ENCODE assay signal across 11 cellular contexts in genomic region chr3:108296239-108296638, GRCh38. TPM values are rescaled to one million over a fixed set of nuclear protein-coding genes. Genes with fewer than 3 reads are reported as not detected.
A peak's percentile ranks its signal among the peaks of the same experiment; 100 is the strongest.
DNase-seq lines count a peak whose midpoint lies in the region; ATAC-seq, FAIRE-seq and TF ChIP-seq lines count a peak whose summit lies in the region.
"Had no signal": no experiment of that assay in that cellular context is flagged by ENCODE, and none has a peak within 500 bp of the region (broad histone marks: within the 10 kb centered on the region; RNA-seq: fewer than 3 reads in every experiment).

Gene HHLA2 (plus strand): TSS chr3:108296548. CDS start chr3:108351814, 55,266 bp downstream.

- POLR2A ChIA-PET in PC-3 (lab: Charles Lee; ENCODE audit: unreplicated experiment) (no interaction called here), A673 (lab: Charles Lee; ENCODE audit: low non-redundant PET) (no interaction called here)

- no peaks in the 10 kb centered on the region for H3K36me3 Mint-ChIP-seq in osteocyte (ENCODE audit: unreplicated experiment)
- H3K36me3 Mint-ChIP-seq: neural progenitor cell had no signal

- DNase-seq in GM12891 (ENCODE audit: insufficient read length, low spot score), result no peak
- DNase-seq in PC-3, result peak; percentile 54
- DNase-seq in kidney glomerular epithelial cell (lab: John Stamatoyannopoulos, UW), result peak; percentile 13
- no peak for DNase-seq in osteocyte (ENCODE audit: extremely low spot score, unreplicated experiment)
- no peak for DNase-seq in A673 (ENCODE audit: low spot score)
- DNase-seq: foreskin fibroblast, NCI-H510A treated with DMSO at 0.1 percent for 48 hours had no signal

- intact Hi-C loops in PC-3 (cut with micrococcal nuclease) (no loop called here), A673 (cut with micrococcal nuclease; ENCODE audit: unreplicated experiment) (no loop called here)

- peaks cover 19% of the 10 kb centered on the region for H3K4me1 ChIP-seq in PC-3 (ENCODE audit: insufficient read depth, low read length)
- no peaks in the 10 kb centered on the region for H3K4me1 ChIP-seq in A673 (ENCODE audit: insufficient read depth, low read length, poor library complexity, severe bottlenecking)

- H3K27me3 ChIP-seq in PC-3 (ENCODE audit: low read length) (no peaks in the 10 kb centered on the region), A673 (replicated peaks; ENCODE audit: insufficient read depth, low read depth, low read length, poor library complexity) (peaks cover 6% of the 10 kb centered on the region)
- H3K27me3 ChIP-seq: neural progenitor cell had no signal

- H3K4me2 ChIP-seq in PC-3 (ENCODE audit: low read length), result no peak within 1 kb of the TSS
- H3K4me2 ChIP-seq: neural progenitor cell had no signal

- no peaks in the 10 kb centered on the region for H3K36me3 ChIP-seq in PC-3 (ENCODE audit: low read depth, low read length)
- H3K36me3 ChIP-seq in A673 (ENCODE audit: insufficient read depth, low read length, poor library complexity, severe bottlenecking), result no peaks in the 10 kb centered on the region
- H3K36me3 ChIP-seq: neural progenitor cell had no signal

- no peaks in the 10 kb centered on the region for H3K4me1 Mint-ChIP-seq in osteocyte (ENCODE audit: unreplicated experiment)

- no peaks in the 10 kb centered on the region for H3K9me3 Mint-ChIP-seq in osteocyte (ENCODE audit: unreplicated experiment)

- no peak within 1 kb of the TSS for H3K4me3 ChIP-seq in PC-3 (ENCODE audit: low read length)
- no peak within 1 kb of the TSS for H3K4me3 ChIP-seq in A673 (ENCODE audit: low read depth, low read length, poor library complexity, severe bottlenecking)
- H3K4me3 ChIP-seq: neural progenitor cell had no signal

- no peaks in the 10 kb centered on the region for H3K79me2 ChIP-seq in PC-3 (ENCODE audit: low read length)

- no peak within 1 kb of the TSS for H3K9ac ChIP-seq in PC-3 (ENCODE audit: low read length)
- H3K9ac ChIP-seq: neural progenitor cell had no signal

- no peaks in the 10 kb centered on the region for H3K9me3 ChIP-seq in PC-3 (ENCODE audit: low read length)
- H3K9me3 ChIP-seq in A673 (ENCODE audit: low read depth, low read length, poor library complexity, severe bottlenecking), result no peaks in the 10 kb centered on the region

- peak; percentile 77 for FAIRE-seq in GM12891 (lab: Jason Lieb, UNC)

- CTCF ChIA-PET in PC-3 (lab: Charles Lee), result no interaction called here
- CTCF ChIA-PET in A673 (lab: Charles Lee), result no interaction called here

- H3K4me3 Mint-ChIP-seq in osteocyte (ENCODE audit: unreplicated experiment), result no peak within 1 kb of the TSS
- H3K4me3 Mint-ChIP-seq: neural progenitor cell had no signal

- no peak for TF ChIP-seq POLR2A in GM12891 (IDR thresholded peaks at IDR 0.05; ENCODE audit: low read depth, low read length)

- peaks cover 11% of the 10 kb centered on the region for H3K27me3 Mint-ChIP-seq in osteocyte (ENCODE audit: unreplicated experiment)

- 0 out of 2 replicates have a peak within 1 kb of the TSS, but pooled peaks have one; percentile 4 for H2AFZ ChIP-seq in PC-3 (ENCODE audit: low read length)

- no peak for TF ChIP-seq CTCF in PC-3 (conservative IDR thresholded peaks at IDR 0.05; ENCODE audit: low read depth, low read length)
- TF ChIP-seq CTCF in osteocyte (IDR thresholded peaks at IDR 0.05), result no peak
- no peak for TF ChIP-seq CTCF in A673 (conservative IDR thresholded peaks at IDR 0.05; ENCODE audit: low read depth, low read length)

- H3K9me2 ChIP-seq in PC-3 (replicated peaks; ENCODE audit: low read length), result no peaks in the 10 kb centered on the region

- no peaks in the 10 kb centered on the region for H3F3A ChIP-seq in PC-3 (ENCODE audit: low read length, unreplicated experiment)

- no peaks in the 10 kb centered on the region for H4K20me1 ChIP-seq in PC-3 (ENCODE audit: low read length)

- ATAC-seq in GM21576 (IDR thresholded peaks at IDR 0.05; ENCODE audit: unreplicated experiment) (peak; percentile 27), PC-3 (peak; percentile 62; the same call in 1 of the 2 replicates), GM21423 (IDR thresholded peaks at IDR 0.05; ENCODE audit: unreplicated experiment) (no peak), GM21825 (IDR thresholded peaks at IDR 0.05; ENCODE audit: unreplicated experiment) (no peak)

- BruUV-seq in PC-3 (replicated peaks; lab: Mats Ljungman, UMichigan) (no TSS peak), A673 (replicated peaks; lab: Mats Ljungman, UMichigan) (no TSS peak)

- H3K27ac ChIP-seq in PC-3 (ENCODE audit: low read length), result no peak within 1 kb of the TSS
- no peak within 1 kb of the TSS for H3K27ac ChIP-seq in A673 (ENCODE audit: low read depth, low read length, poor library complexity, severe bottlenecking)
- H3K27ac ChIP-seq: neural progenitor cell had no signal

- H3K27ac Mint-ChIP-seq in osteocyte (ENCODE audit: unreplicated experiment), result no peak within 1 kb of the TSS
- H3K27ac Mint-ChIP-seq: neural progenitor cell had no signal

TF ChIP-seq in GM12891, 5 proteins besides CTCF, POLR2A, EP300 and RAD21:
- TF ChIP-seq PAX5 (IDR thresholded peaks at IDR 0.05; ENCODE audit: insufficient read depth, low read length, severe bottlenecking) (no peak), POU2F2 (IDR thresholded peaks at IDR 0.05; ENCODE audit: low read depth, low read length) (no peak), SPI1 (IDR thresholded peaks at IDR 0.05; ENCODE audit: low read depth, low read length) (no peak), TAF1 (IDR thresholded peaks at IDR 0.05; ENCODE audit: low read depth, low read length) (no peak), POLR2AphosphoS5 (IDR thresholded peaks at IDR 0.05; ENCODE audit: low read depth, low read length) (no peak)

RNA-seq across cellular contexts. Expression of gene HHLA2, which starts in this region (rescaled TPM):
- 0.13 TPM for polyA plus RNA-seq in GM12891 (2012; ENCODE audit: low read depth, missing spikeins)
- total RNA-seq in PC-3 (2014; rRNA removed), result not detected in 2 replicates
- not detected in 2 replicates for total RNA-seq in osteocyte
- not detected in 2 replicates for total RNA-seq in A673 (2021)

Comparison
In these comparisons a context has a peak if more than half of its experiments do, and no peak if none do; other contexts are left out.
1. Peak in DNase-seq and ATAC-seq in PC-3; RNA of the gene not detected or under 1 TPM.